ENCODE assay signal across 8 cellular contexts in the genomic region with DNA sequence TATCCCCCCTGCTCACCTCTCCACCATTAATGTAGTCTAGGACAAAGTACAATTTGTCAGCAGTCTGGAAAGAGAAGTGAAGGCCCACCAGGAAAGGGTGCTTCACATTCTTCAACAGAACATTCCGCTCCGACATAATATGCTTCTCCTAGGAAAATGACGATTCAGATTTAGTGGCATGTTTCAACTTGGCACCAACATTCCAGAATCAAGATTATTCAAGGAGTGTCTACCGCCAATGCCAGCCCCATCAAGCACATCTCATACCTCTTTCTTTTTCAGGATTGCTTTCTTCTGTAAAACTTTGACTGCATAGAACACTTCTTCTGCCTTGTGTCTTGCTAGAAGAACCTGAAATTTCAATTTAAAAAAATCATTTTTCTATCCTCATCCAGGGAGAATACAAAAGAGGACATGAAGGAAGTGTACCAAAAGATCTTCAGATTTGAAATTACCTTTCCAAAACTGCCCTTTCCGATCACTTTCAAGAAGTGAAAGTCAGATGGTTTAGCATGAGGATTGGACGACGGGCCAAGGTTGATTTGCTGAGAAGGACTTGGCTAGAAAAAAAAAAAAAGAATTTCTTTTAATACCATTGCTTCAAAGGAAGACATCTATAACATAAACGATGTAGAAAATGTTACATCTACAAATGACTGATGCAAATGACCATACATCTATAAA.
A peak's percentile ranks its signal among the peaks of the same experiment; 100 is the strongest.
DNase-seq lines count a peak whose midpoint lies in the region; ATAC-seq and TF ChIP-seq lines count a peak whose summit lies in the region.

No MANE protein-coding gene starts in this region.

- intact Hi-C loops in mucosa of descending colon (cut with DNase I, micrococcal nuclease), result loop anchor here (5.0 to 10.0 kb wide), 4 partner anchors 472 to 772 kb away; no protein-coding TSS in a partner anchor

- DNase-seq in GM12865 (ENCODE audit: low read depth) (no peak), hepatocyte (ENCODE audit: low spot score) (no peak), smooth muscle cell (lab: John Stamatoyannopoulos, UW; ENCODE audit: unreplicated experiment) (no peak), mucosa of descending colon (no peak), NCI-H1436 (lab: John Stamatoyannopoulos, UW) (no peak)
- DNase-seq in activated CD8-positive, alpha-beta T cell treated with anti-CD3 and anti-CD28 coated beads, Interleukin-2, amount 10 ng/mL, durations not matched to agents 7 days and 5 days, result no peak

- TF ChIP-seq CTCF in GM12865 (IDR thresholded peaks at IDR 0.05; ENCODE audit: insufficient read depth, low read depth, low read length, missing control alignments) (no peak), hepatocyte (IDR thresholded peaks at IDR 0.05; ENCODE audit: poor library complexity) (no peak), smooth muscle cell (IDR thresholded peaks at IDR 0.05; ENCODE audit: borderline replicate concordance, insufficient read depth, poor library complexity, severe bottlenecking) (no peak), mucosa of descending colon (IDR thresholded peaks at IDR 0.05) (no peak)

- H3K27me3 ChIP-seq in hepatocyte (no peaks in the 10 kb centered on the region), smooth muscle cell (ENCODE audit: low read depth) (no peaks in the 10 kb centered on the region)

- peak overlapping the region; percentile 6 for H3K27ac ChIP-seq in hepatocyte
- H3K27ac ChIP-seq in smooth muscle cell (ENCODE audit: low read depth), result no peak overlapping the region

- no peaks in the 10 kb centered on the region for H3K9me2 ChIP-seq in hepatocyte (replicated peaks; ENCODE audit: insufficient read depth)

- POLR2A ChIA-PET in activated CD8-positive, alpha-beta T cell treated with anti-CD3 and anti-CD28 coated beads, Interleukin-2, amount 10 ng/mL, durations not matched to agents 7 days and 5 days (lab: Charles Lee), result interaction anchor here (1.1 to 1.6 kb wide), 4 partner anchors 75 to 468 kb away, joined by 4 to 5 read pairs (median 4); no protein-coding TSS in a partner anchor

- no peak overlapping the region for H3K27ac Mint-ChIP-seq in activated CD8-positive, alpha-beta T cell treated with anti-CD3 and anti-CD28 coated beads, Interleukin-2, amount 10 ng/mL, durations not matched to agents 7 days and 5 days

- H4K20me1 ChIP-seq in hepatocyte (ENCODE audit: insufficient read depth, poor library complexity, severe bottlenecking) (peaks cover 26% of the 10 kb centered on the region), smooth muscle cell (ENCODE audit: low read depth) (peaks cover 41% of the 10 kb centered on the region)

- H2AFZ ChIP-seq in hepatocyte, result no peak overlapping the region
- H2AFZ ChIP-seq in smooth muscle cell (ENCODE audit: low read depth), result no peak overlapping the region

- no peak for ATAC-seq in activated CD8-positive, alpha-beta T cell treated with anti-CD3 and anti-CD28 coated beads, Interleukin-2, amount 10 ng/mL, durations not matched to agents 7 days and 5 days
- ATAC-seq in mucosa of descending colon (no peak), GM21825 (IDR thresholded peaks at IDR 0.05; ENCODE audit: unreplicated experiment) (no peak), GM19023 (IDR thresholded peaks at IDR 0.05; ENCODE audit: unreplicated experiment) (no peak)

- H3K4me2 ChIP-seq in hepatocyte (peak overlapping the region; percentile 94), smooth muscle cell (peak overlapping the region; percentile 88)

- H3K4me3 ChIP-seq in GM12865 (ENCODE audit: low read depth, low read length) (peak overlapping the region; percentile 45), hepatocyte (peak overlapping the region; percentile 79), smooth muscle cell (peak overlapping the region; percentile 70), mucosa of descending colon (no peak overlapping the region)

- H3K79me2 ChIP-seq in hepatocyte (peaks cover 32% of the 10 kb centered on the region), smooth muscle cell (ENCODE audit: low read depth) (peaks cover 12% of the 10 kb centered on the region)

- H3K4me1 ChIP-seq in hepatocyte (ENCODE audit: insufficient read depth) (peaks cover 15% of the 10 kb centered on the region), smooth muscle cell (ENCODE audit: low read depth) (peaks cover 10% of the 10 kb centered on the region), mucosa of descending colon (ENCODE audit: low read depth) (peaks cover 3% of the 10 kb centered on the region)

- H3K36me3 ChIP-seq in hepatocyte (replicated peaks; ENCODE audit: insufficient read depth, low read depth), result peaks cover 5% of the 10 kb centered on the region
- H3K36me3 ChIP-seq in smooth muscle cell (ENCODE audit: low read depth), result no peaks in the 10 kb centered on the region
- no peaks in the 10 kb centered on the region for H3K36me3 ChIP-seq in mucosa of descending colon (ENCODE audit: low read depth)

- no peaks in the 10 kb centered on the region for H3K9me3 Mint-ChIP-seq in activated CD8-positive, alpha-beta T cell treated with anti-CD3 and anti-CD28 coated beads, Interleukin-2, amount 10 ng/mL, durations not matched to agents 7 days and 5 days (ENCODE audit: insufficient read depth)

- CTCF ChIA-PET in activated CD8-positive, alpha-beta T cell treated with anti-CD3 and anti-CD28 coated beads, Interleukin-2, amount 10 ng/mL, durations not matched to agents 7 days and 5 days (lab: Charles Lee), result interaction anchor here (0.7 to 2.5 kb wide), 21 partner anchors 8 to 767 kb away, joined by 3 to 36 read pairs (median 4); a partner anchor contains a TSS

- peaks cover 6% of the 10 kb centered on the region for H3F3A ChIP-seq in smooth muscle cell (ENCODE audit: low read depth)

- peak overlapping the region; percentile 99 for H3K4me3 Mint-ChIP-seq in activated CD8-positive, alpha-beta T cell treated with anti-CD3 and anti-CD28 coated beads, Interleukin-2, amount 10 ng/mL, durations not matched to agents 7 days and 5 days

- H3K9me3 ChIP-seq in hepatocyte (ENCODE audit: low read depth) (no peaks in the 10 kb centered on the region), smooth muscle cell (replicated peaks; ENCODE audit: low read depth) (no peaks in the 10 kb centered on the region), mucosa of descending colon (no peaks in the 10 kb centered on the region)

- H3K4me1 Mint-ChIP-seq in activated CD8-positive, alpha-beta T cell treated with anti-CD3 and anti-CD28 coated beads, Interleukin-2, amount 10 ng/mL, durations not matched to agents 7 days and 5 days (ENCODE audit: low read depth), result peaks cover 62% of the 10 kb centered on the region

- WGBS in hepatocyte (ENCODE audit: low lambda C conversion rate, missing lambda C conversion rate), result 75% methylated on average over 8 of the region's 8 CpGs
- 70% methylated on average over 8 of the region's 8 CpGs for WGBS in smooth muscle cell (ENCODE audit: low lambda C conversion rate)

- H3K27me3 Mint-ChIP-seq in activated CD8-positive, alpha-beta T cell treated with anti-CD3 and anti-CD28 coated beads, Interleukin-2, amount 10 ng/mL, durations not matched to agents 7 days and 5 days (ENCODE audit: low read depth), result no peaks in the 10 kb centered on the region

- H3K36me3 Mint-ChIP-seq in activated CD8-positive, alpha-beta T cell treated with anti-CD3 and anti-CD28 coated beads, Interleukin-2, amount 10 ng/mL, durations not matched to agents 7 days and 5 days (ENCODE audit: low read depth), result peaks cover 56% of the 10 kb centered on the region

- peak overlapping the region; percentile 9 for H3K9ac ChIP-seq in smooth muscle cell (ENCODE audit: low read depth)
